In the genomic region with DNA sequence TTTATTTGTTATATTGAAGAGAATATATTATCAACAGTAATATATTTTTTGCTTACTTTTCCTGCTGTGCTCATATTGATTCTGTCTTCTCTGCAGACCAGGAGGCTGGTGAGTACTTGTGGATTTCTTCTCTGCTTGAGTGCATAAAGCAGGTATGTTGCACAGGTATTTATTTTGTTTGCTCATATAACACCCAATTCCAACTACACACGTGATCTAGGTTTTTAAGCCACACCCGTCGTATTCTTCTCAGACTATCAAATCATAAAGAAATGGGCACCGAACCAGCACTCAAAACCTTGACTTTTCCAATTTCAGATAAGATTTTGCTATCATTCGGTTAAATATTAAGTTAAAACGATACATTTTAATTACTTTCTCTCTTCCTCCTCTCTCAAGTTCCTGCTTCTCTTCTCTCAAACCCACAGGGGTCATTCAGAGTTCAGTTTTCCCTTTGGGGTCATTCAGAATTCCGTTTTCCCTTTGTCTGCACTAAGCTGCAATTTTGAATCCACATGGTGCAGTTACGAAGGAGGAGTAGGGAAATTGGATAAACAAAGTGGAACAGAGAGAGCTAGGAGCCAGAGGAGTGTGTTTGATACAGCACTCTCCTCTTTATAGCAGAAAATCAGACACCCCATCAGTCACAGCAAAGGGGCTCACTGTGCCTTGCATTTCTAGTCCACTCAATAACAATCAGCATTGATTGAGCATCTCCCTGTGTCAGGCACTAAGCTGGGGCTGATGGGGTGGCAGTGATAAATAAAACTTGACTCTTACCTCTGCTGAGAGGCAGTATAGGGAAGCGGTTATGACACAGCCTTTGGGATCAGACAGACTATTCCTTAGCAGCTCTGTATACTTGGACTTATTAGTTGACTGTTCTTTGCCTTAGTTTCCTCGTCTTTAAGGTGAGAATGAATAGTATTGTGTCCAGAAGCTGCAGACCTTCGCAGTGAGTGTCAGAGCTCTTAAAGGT, we compare ENCODE assay signal across 14 cellular contexts. TPM values are rescaled to one million over a fixed set of nuclear protein-coding genes. Genes with fewer than 3 reads are reported as not detected.
A peak's percentile ranks its signal among the peaks of the same experiment; 100 is the strongest.
DNase-seq lines count a peak whose midpoint lies in the region; ATAC-seq, FAIRE-seq and TF ChIP-seq lines count a peak whose summit lies in the region.
"Had no signal": no experiment of that assay in that cellular context is flagged by ENCODE, and none has a peak within 500 bp of the region (broad histone marks: within the 10 kb centered on the region; RNA-seq: fewer than 3 reads in every experiment).

TSS of gene ADH1C (minus strand) at position 145 of the 979 bp plus-strand sequence. CDS start at position 74, 71 bp downstream.

- peak within 1 kb of the TSS; percentile 15 for H3K4me2 ChIP-seq in Karpas-422 (ENCODE audit: low read depth, low read length, poor library complexity, severe bottlenecking)
- H3K4me2 ChIP-seq: KMS-11 had no signal

- FAIRE-seq in small intestine (lab: Jason Lieb, UNC) (no peak), GM12892 (lab: Jason Lieb, UNC) (no peak)
- FAIRE-seq: keratinocyte had no signal

- H3K27me3 ChIP-seq in Karpas-422 (ENCODE audit: low read length), result no peaks in the 10 kb centered on the region
- H3K27me3 ChIP-seq in right lobe of liver, result no peaks in the 10 kb centered on the region
- no peaks in the 10 kb centered on the region for H3K27me3 ChIP-seq in small intestine (ENCODE audit: control insufficient read depth in 2 of 2, insufficient read depth in 2 of 2, low read length in 2 of 2)

- H3K79me2 ChIP-seq in Karpas-422 (ENCODE audit: low read length), result no peaks in the 10 kb centered on the region

- no peaks in the 10 kb centered on the region for H3K36me3 ChIP-seq in Karpas-422 (ENCODE audit: insufficient read depth, low read length)
- peaks cover 0 to 19% (median 0%) of the 10 kb centered on the region in 4 donors for H3K36me3 ChIP-seq in right lobe of liver
- H3K36me3 ChIP-seq in small intestine (ENCODE audit: control insufficient read depth in 2 of 2, insufficient read depth in 2 of 2, low read length in 2 of 2), result no peaks in the 10 kb centered on the region

- no peak within 1 kb of the TSS for H2AFZ ChIP-seq in Karpas-422 (ENCODE audit: low read length)

- H3K9me2 ChIP-seq in Karpas-422 (replicated peaks; ENCODE audit: insufficient read depth, low read length), result no peaks in the 10 kb centered on the region

- no peak for TF ChIP-seq CTCF in choroid plexus epithelial cell (conservative IDR thresholded peaks at IDR 0.05; ENCODE audit: low read depth, low read length)
- no peak for TF ChIP-seq CTCF in right lobe of liver (IDR thresholded peaks at IDR 0.05)

- ATAC-seq in right lobe of liver (peak; percentile 58 to 78 (median 72)), HG03039 (IDR thresholded peaks at IDR 0.05; ENCODE audit: unreplicated experiment) (no peak)

- H3K4me3 ChIP-seq in Karpas-422 (ENCODE audit: low read length) (no peak within 1 kb of the TSS), choroid plexus epithelial cell (ENCODE audit: low read depth, low read length) (no peak within 1 kb of the TSS), right lobe of liver (peak within 1 kb of the TSS; percentile 10 to 59 (median 45)), small intestine (ENCODE audit: low read depth in 1 of 2, low read length in 2 of 2) (peak within 1 kb of the TSS in 1 of 2 donors; percentile 33)

- no peak within 1 kb of the TSS for H3K9ac ChIP-seq in Karpas-422 (ENCODE audit: low read length)
- H3K9ac ChIP-seq: KMS-11 had no signal

- no peaks in the 10 kb centered on the region for H4K20me1 ChIP-seq in Karpas-422 (ENCODE audit: insufficient read depth, low read depth, low read length)

- DNase-seq in Karpas-422 (no peak), choroid plexus epithelial cell (ENCODE audit: low read depth) (peak; percentile 34), right lobe of liver (peak in 1 of 3 donors; percentile 47), small intestine (peak; percentile 79), nucleus accumbens (lab: John Stamatoyannopoulos, UW) (no peak), NCI-H1092 (lab: John Stamatoyannopoulos, UW) (no peak), GM12892 (ENCODE audit: insufficient read length) (no peak)
- DNase-seq: activated naive CD4-positive, alpha-beta T cell; NCI-H2081 treated with DMSO at 0.1 percent for 48 hours had no signal

- H3K27ac ChIP-seq in Karpas-422 (ENCODE audit: low read length), result no peak within 1 kb of the TSS
- peak within 1 kb of the TSS in 2 of 3 donors; percentile 73 to 74 for H3K27ac ChIP-seq in right lobe of liver
- H3K27ac ChIP-seq in small intestine (ENCODE audit: low read depth in 1 of 2, low read length in 1 of 2), result peak within 1 kb of the TSS; percentile 48 to 69
- H3K27ac ChIP-seq: KMS-11 had no signal

- WGBS in right lobe of liver (ENCODE audit: insufficient coverage, low coverage, low lambda C conversion rate, missing lambda C conversion rate), result 22% methylated on average over 10 of the region's 11 CpGs
- 20 to 38% (median 33%) methylated on average over 11 of the region's 11 CpGs for WGBS in small intestine, 3 donors

- H3K4me1 ChIP-seq in Karpas-422 (ENCODE audit: low read length), result no peaks in the 10 kb centered on the region
- peaks cover 0 to 18% (median 0%) of the 10 kb centered on the region in 4 donors for H3K4me1 ChIP-seq in right lobe of liver
- peaks cover 0 to 5% of the 10 kb centered on the region in 2 donors for H3K4me1 ChIP-seq in small intestine (ENCODE audit: control insufficient read depth in 2 of 2, insufficient read depth in 1 of 2, low read depth in 1 of 2, low read length in 1 of 2)

- intact Hi-C loops in right lobe of liver (cut with DNase I), result no loop called here

- H3K9me3 ChIP-seq in Karpas-422 (ENCODE audit: low read length) (no peaks in the 10 kb centered on the region), right lobe of liver (no peaks in the 10 kb centered on the region), small intestine (ENCODE audit: control insufficient read depth, low read depth) (no peaks in the 10 kb centered on the region)

- TF ChIP-seq POLR2A in right lobe of liver (IDR thresholded peaks at IDR 0.05) (peak; percentile 69), GM12892 (IDR thresholded peaks at IDR 0.05; ENCODE audit: low read depth, low read length) (no peak)

RNA-seq across cellular contexts. Expression of gene ADH1C, which starts in this region (rescaled TPM):
- total RNA-seq in Karpas-422 (2014; rRNA removed; shearing (Covaris generic); ENCODE audit: low replicate concordance), result not detected in 2 replicates
- total RNA-seq in right lobe of liver, result 100 to 1,000 TPM; 187 to 684 (median 490) TPM
- 100 to 1,000 TPM; 185 to 231 (median 194) TPM for polyA plus RNA-seq in small intestine
- not detected for polyA plus RNA-seq in GM12892 (2012; ENCODE audit: missing spikeins)
- total RNA-seq: OCI-LY7 had no signal
- polyA plus RNA-seq: CD14-positive monocyte had no signal

Comparison
In these comparisons a context has a peak if more than half of its experiments do, and no peak if none do; other contexts are left out.
1. RNA of gene ADH1C (total RNA-seq): 187 to 684 TPM in right lobe of liver; not detected in Karpas-422; every median in the first group is over 100 times any median in the second.
2. DNase-seq: peak in choroid plexus epithelial cell (single experiment) and small intestine (single experiment); none in Karpas-422 (single experiment), nucleus accumbens (0 of 56), NCI-H1092 (single experiment) and GM12892 (single experiment).
3. H3K4me3 ChIP-seq: peak in right lobe of liver (3 of 3); none in Karpas-422 (single experiment) and choroid plexus epithelial cell (single experiment).